ENCODE assay signal across 21 cellular contexts in genomic region chr16:66481943-66482390, GRCh38. TPM values are rescaled to one million over a fixed set of nuclear protein-coding genes. Genes with fewer than 3 reads are reported as not detected.
"Had no signal": no experiment of that assay in that cellular context is flagged by ENCODE, and none has a peak within 500 bp of the region (broad histone marks: within the 10 kb centered on the region; RNA-seq: fewer than 3 reads in every experiment).

No MANE protein-coding gene starts in this region.

- H3K9ac ChIP-seq: SK-N-SH had no signal

- DNase-seq: activated CD4-positive, alpha-beta T cell treated with anti-CD3 and anti-CD28 coated beads for 36 hours; activated CD4-positive, alpha-beta T cell treated with anti-CD3 and anti-CD28 coated beads, Interleukin-2, amount 50 U/mL, for 48 hours; activated naive CD4-positive, alpha-beta T cell treated with anti-CD3 and anti-CD28 coated beads, Interleukin-2, amount 10 ng/mL, durations not matched to agents 7 days and 5 days; activated naive CD8-positive, alpha-beta T cell treated with anti-CD3 and anti-CD28 coated beads, Interleukin-2, amount 50 U/mL, for 24 hours; anterior cingulate cortex; central memory CD4-positive, alpha-beta T cell; colonic mucosa; erythroblast; foreskin melanocyte; SHP77 treated with DMSO at 0.1 percent for 48 hours; SK-N-SH; stimulated activated naive CD4-positive, alpha-beta T cell treated with Interleukin-2 at 50 U/mL for 16 hours; substantia nigra had no signal

- H3K27me3 ChIP-seq: colonic mucosa, upper lobe of left lung had no signal

- H3K9me3 Mint-ChIP-seq: activated naive CD4-positive, alpha-beta T cell treated with anti-CD3 and anti-CD28 coated beads, Interleukin-2, amount 10 ng/mL, durations not matched to agents 7 days and 5 days; activated naive CD8-positive, alpha-beta T cell treated with anti-CD3 and anti-CD28 coated beads, Interleukin-2, amount 50 U/mL, for 24 hours; activated T-helper 17 cell treated with anti-CD3 and anti-CD28 coated beads, Interleukin-2, amount 50 U/mL, for 72 hours; memory B cell; naive thymus-derived CD8-positive, alpha-beta T cell; T-cell; WTC11 had no signal

- H3K4me3 ChIP-seq: colonic mucosa, upper lobe of left lung had no signal

- H3K27ac Mint-ChIP-seq: activated CD4-positive, alpha-beta T cell treated with anti-CD3 and anti-CD28 coated beads for 36 hours; activated naive CD4-positive, alpha-beta T cell treated with anti-CD3 and anti-CD28 coated beads, Interleukin-2, amount 10 ng/mL, durations not matched to agents 7 days and 5 days; activated naive CD8-positive, alpha-beta T cell treated with anti-CD3 and anti-CD28 coated beads, Interleukin-2, amount 50 U/mL, for 24 hours; brain; memory B cell; T-cell; WTC11 had no signal

- H3K36me3 Mint-ChIP-seq: activated naive CD4-positive, alpha-beta T cell treated with anti-CD3 and anti-CD28 coated beads, Interleukin-2, amount 10 ng/mL, durations not matched to agents 7 days and 5 days; brain; memory B cell; naive thymus-derived CD8-positive, alpha-beta T cell; T-cell; WTC11 had no signal

- H3K27ac ChIP-seq: colonic mucosa, neutrophil, upper lobe of left lung had no signal

- H3K9me3 ChIP-seq: colonic mucosa, neutrophil, SK-N-SH, upper lobe of left lung had no signal

- H3K4me1 ChIP-seq: colonic mucosa had no signal

- H3K4me2 ChIP-seq: SK-N-SH had no signal

- H3K36me3 ChIP-seq: colonic mucosa, neutrophil, upper lobe of left lung had no signal

- H3K27me3 Mint-ChIP-seq: activated CD4-positive, alpha-beta T cell treated with anti-CD3 and anti-CD28 coated beads for 36 hours; activated naive CD8-positive, alpha-beta T cell treated with anti-CD3 and anti-CD28 coated beads, Interleukin-2, amount 50 U/mL, for 24 hours; activated T-helper 17 cell treated with anti-CD3 and anti-CD28 coated beads, Interleukin-2, amount 50 U/mL, for 72 hours; T-cell had no signal

- H3K4me3 Mint-ChIP-seq: activated CD4-positive, alpha-beta T cell treated with anti-CD3 and anti-CD28 coated beads for 36 hours; activated naive CD4-positive, alpha-beta T cell treated with anti-CD3 and anti-CD28 coated beads, Interleukin-2, amount 10 ng/mL, durations not matched to agents 7 days and 5 days; activated naive CD8-positive, alpha-beta T cell treated with anti-CD3 and anti-CD28 coated beads, Interleukin-2, amount 50 U/mL, for 24 hours; activated T-helper 17 cell treated with anti-CD3 and anti-CD28 coated beads, Interleukin-2, amount 50 U/mL, for 72 hours; brain; memory B cell; naive thymus-derived CD8-positive, alpha-beta T cell; T-cell; WTC11 had no signal

- ATAC-seq: activated CD4-positive, alpha-beta T cell treated with anti-CD3 and anti-CD28 coated beads for 36 hours; activated naive CD8-positive, alpha-beta T cell treated with anti-CD3 and anti-CD28 coated beads, Interleukin-2, amount 50 U/mL, for 24 hours; activated T-helper 17 cell treated with anti-CD3 and anti-CD28 coated beads, Interleukin-2, amount 50 U/mL, for 72 hours; naive thymus-derived CD8-positive, alpha-beta T cell; T-cell; WTC11 had no signal

RNA-seq across cellular contexts. Expression of gene BEAN1, which starts 54.9 kb away (rescaled TPM):
- total RNA-seq: activated CD4-positive, alpha-beta T cell treated with anti-CD3 and anti-CD28 coated beads for 36 hours; activated T-helper 17 cell treated with anti-CD3 and anti-CD28 coated beads, Interleukin-2, amount 50 U/mL, for 72 hours; naive thymus-derived CD8-positive, alpha-beta T cell; T-cell; WTC11 had no signal
- polyA plus RNA-seq: naive thymus-derived CD8-positive, alpha-beta T cell had no signal
